14 cellular contexts compared by ENCODE assay signal in genomic region chr9:113622038-113622437, GRCh38.
DNase-seq lines count a peak whose midpoint lies in the region; ATAC-seq and TF ChIP-seq lines count a peak whose summit lies in the region.
"Had no signal": no experiment of that assay in that cellular context is flagged by ENCODE, and none has a peak within 500 bp of the region (broad histone marks: within the 10 kb centered on the region; RNA-seq: fewer than 3 reads in every experiment).

No MANE protein-coding gene starts in this region.

- no peaks in the 10 kb centered on the region for H3K36me3 Mint-ChIP-seq in activated CD4-positive, alpha-beta T cell treated with anti-CD3 and anti-CD28 coated beads, Interleukin-2, amount 10 ng/mL, durations not matched to agents 7 days and 5 days (ENCODE audit: low read depth)
- H3K36me3 Mint-ChIP-seq in activated naive CD8-positive, alpha-beta T cell: no peaks in the 10 kb centered on the region

- no peak overlapping the region for H3K4me3 ChIP-seq in stomach
- H3K4me3 ChIP-seq: cardiac muscle cell, tibial nerve had no signal

- H3K36me3 ChIP-seq in stomach: no peaks in the 10 kb centered on the region
- H3K36me3 ChIP-seq: cardiac muscle cell, tibial nerve had no signal

- peaks cover 20% of the 10 kb centered on the region for H3K4me1 Mint-ChIP-seq in activated CD4-positive, alpha-beta T cell treated with anti-CD3 and anti-CD28 coated beads, Interleukin-2, amount 10 ng/mL, durations not matched to agents 7 days and 5 days
- H3K4me1 Mint-ChIP-seq in activated naive CD8-positive, alpha-beta T cell (ENCODE audit: low read depth): peaks cover 20% of the 10 kb centered on the region

- H3K4me3 Mint-ChIP-seq in activated CD4-positive, alpha-beta T cell treated with anti-CD3 and anti-CD28 coated beads, Interleukin-2, amount 10 ng/mL, durations not matched to agents 7 days and 5 days: no peak overlapping the region
- no peak overlapping the region for H3K4me3 Mint-ChIP-seq in activated naive CD8-positive, alpha-beta T cell

- H3K4me1 ChIP-seq in stomach: peaks cover 26 to 47% (median 33%) of the 10 kb centered on the region in 4 donors

- no peak for ATAC-seq in GM18502 (IDR thresholded peaks at IDR 0.05; ENCODE audit: poor library complexity, unreplicated experiment)

- 85 to 95% (median 94%) methylated on average over 3 of the region's 3 CpGs for WGBS in stomach, 5 donors

- no peaks in the 10 kb centered on the region for H3K9me3 Mint-ChIP-seq in activated CD4-positive, alpha-beta T cell treated with anti-CD3 and anti-CD28 coated beads, Interleukin-2, amount 10 ng/mL, durations not matched to agents 7 days and 5 days
- no peaks in the 10 kb centered on the region for H3K9me3 Mint-ChIP-seq in activated naive CD8-positive, alpha-beta T cell (ENCODE audit: low read depth)

- CTCF ChIA-PET in activated CD4-positive, alpha-beta T cell treated with anti-CD3 and anti-CD28 coated beads, Interleukin-2, amount 10 ng/mL, durations not matched to agents 7 days and 5 days (lab: Charles Lee): interaction anchor here (0.6 to 1.6 kb wide), 3 partner anchors 11 to 166 kb away, joined by 3 to 4 read pairs (median 3); no protein-coding TSS in a partner anchor

- H3K27me3 ChIP-seq in layer of hippocampus (ENCODE audit: control insufficient read depth, insufficient read depth, low read length): no peaks in the 10 kb centered on the region
- no peaks in the 10 kb centered on the region for H3K27me3 ChIP-seq in stomach
- H3K27me3 ChIP-seq: cardiac muscle cell, tibial nerve had no signal

- no peak for TF ChIP-seq CTCF in stomach (IDR thresholded peaks at IDR 0.05)

- no peak for TF ChIP-seq POLR2A in stomach (IDR thresholded peaks at IDR 0.05)

- no peak for TF ChIP-seq EP300 in stomach (IDR thresholded peaks at IDR 0.05)

- H3K9me3 ChIP-seq in stomach: no peaks in the 10 kb centered on the region
- H3K9me3 ChIP-seq: tibial nerve had no signal

- POLR2A ChIA-PET in activated CD4-positive, alpha-beta T cell treated with anti-CD3 and anti-CD28 coated beads, Interleukin-2, amount 10 ng/mL, durations not matched to agents 7 days and 5 days (lab: Charles Lee): no interaction called here

- peak overlapping the region; percentile 28 for H3K27ac Mint-ChIP-seq in activated CD4-positive, alpha-beta T cell treated with anti-CD3 and anti-CD28 coated beads, Interleukin-2, amount 10 ng/mL, durations not matched to agents 7 days and 5 days
- peak overlapping the region; percentile 88 for H3K27ac Mint-ChIP-seq in activated naive CD8-positive, alpha-beta T cell

- no peak for DNase-seq in activated CD4-positive, alpha-beta T cell treated with anti-CD3 and anti-CD28 coated beads, Interleukin-2, amount 10 ng/mL, durations not matched to agents 7 days and 5 days
- DNase-seq in activated CD4-positive, alpha-beta T cell treated with anti-CD3 and anti-CD28 coated beads, Interleukin-2, amount 50 U/mL, for 4 hours: no peak
- DNase-seq in stomach: no peak
- no peak for DNase-seq in AG08395 (ENCODE audit: low spot score)
- no peak for DNase-seq in NCI-H2227 treated with DMSO at 0.1 percent for 48 hours (lab: John Stamatoyannopoulos, UW)
- DNase-seq: AML-193; NCI-H1694; stimulated activated CD4-positive, alpha-beta T cell treated with anti-CD3 and anti-CD28 coated beads, Interleukin-2, amount 100 ng/mL, for 24 hours had no signal

- H3K27me3 Mint-ChIP-seq in activated CD4-positive, alpha-beta T cell treated with anti-CD3 and anti-CD28 coated beads, Interleukin-2, amount 10 ng/mL, durations not matched to agents 7 days and 5 days: no peaks in the 10 kb centered on the region
- no peaks in the 10 kb centered on the region for H3K27me3 Mint-ChIP-seq in activated naive CD8-positive, alpha-beta T cell

- H3K27ac ChIP-seq in layer of hippocampus (ENCODE audit: low read depth, low read length) (peak overlapping the region; percentile 31), stomach (peak overlapping the region in 4 of 5 donors; percentile 79 to 88 (median 86))
- H3K27ac ChIP-seq: HL-60 had no signal

- intact Hi-C loops in stomach (cut with DNase I; ENCODE audit: low total_unique reads): no loop called here
